In the genomic region with DNA sequence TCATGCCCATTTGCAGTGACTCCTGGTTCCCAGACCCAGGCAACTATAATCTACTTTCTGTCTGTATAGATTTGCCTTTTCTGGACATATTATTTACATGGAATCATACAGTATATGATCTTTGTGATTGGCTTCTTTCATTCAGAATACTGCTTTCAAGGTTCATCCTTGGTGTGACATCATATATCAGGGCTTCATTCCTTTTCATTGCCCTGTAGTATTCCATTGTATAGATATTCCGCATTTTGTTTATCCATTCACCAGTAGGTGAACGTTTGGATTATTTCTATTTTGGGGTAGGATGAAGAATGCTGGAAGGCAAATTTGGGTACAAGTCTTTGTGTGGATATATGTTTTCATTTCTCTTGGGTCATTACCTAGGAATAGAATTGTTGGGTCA, we compare ENCODE assay signal across 1 cellular context.
TF ChIP-seq lines count a peak whose summit lies in the region.

No MANE protein-coding gene starts in this region.

TF ChIP-seq in K562, 482 proteins besides CTCF, POLR2A, EP300 and RAD21:
- peak; percentile 81 for TF ChIP-seq ZNF146 (CRISPR knock-in tag; IDR thresholded peaks at IDR 0.05; ENCODE audit: unreplicated experiment)
- no peak for TF ChIP-seq SNRNP70 (optimal IDR thresholded peaks at IDR 0.05; ENCODE audit: low read depth, low read length)
- TF ChIP-seq RBM25 (IDR thresholded peaks at IDR 0.05; ENCODE audit: low read depth, low read length, severe bottlenecking), result peak; percentile 42
